In the genomic region with DNA sequence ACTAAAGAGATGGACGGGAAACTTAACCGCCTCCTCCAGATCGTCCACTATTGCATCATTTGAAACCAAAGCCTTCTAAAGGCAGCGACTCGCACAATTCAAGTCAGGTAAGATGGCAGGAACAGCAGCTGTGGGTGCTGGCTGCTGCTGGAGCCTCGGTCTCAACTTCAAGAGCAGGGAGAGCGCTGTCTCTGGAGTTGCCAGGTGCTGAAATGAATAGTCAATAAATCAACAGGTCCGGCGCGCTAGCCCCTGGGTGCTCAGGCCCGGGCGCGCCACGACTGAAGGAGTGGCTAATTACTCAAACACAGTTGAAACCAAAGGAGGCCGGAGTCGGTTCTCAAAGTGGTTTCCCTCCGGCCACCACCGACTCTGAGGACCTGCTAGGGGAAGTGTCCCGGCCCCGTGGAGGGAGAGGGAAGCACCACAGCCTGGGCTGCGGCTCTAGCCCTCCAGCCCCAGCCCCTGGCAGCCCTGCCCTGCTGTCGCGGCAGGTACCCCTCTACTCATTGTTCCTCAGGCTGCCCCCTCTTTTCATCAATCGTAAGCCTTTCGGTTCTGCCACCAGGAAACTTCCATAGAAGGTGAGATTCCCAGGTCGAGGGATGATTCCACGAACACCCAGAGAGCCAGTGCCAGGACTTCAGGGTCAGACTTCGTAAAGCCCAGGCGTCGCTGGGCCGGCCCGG, we compare ENCODE assay signal across 8 cellular contexts. TPM values are rescaled to one million over a fixed set of nuclear protein-coding genes. Genes with fewer than 3 reads are reported as not detected.
DNase-seq lines count a peak whose midpoint lies in the region; ATAC-seq and TF ChIP-seq lines count a peak whose summit lies in the region.

No MANE protein-coding gene starts in this region.

- H3K36me3 Mint-ChIP-seq in activated CD4-positive, alpha-beta T cell treated with anti-CD3 and anti-CD28 coated beads for 36 hours (ENCODE audit: low read depth), result peaks cover 16% of the 10 kb centered on the region

- POLR2A ChIA-PET in BJ (lab: Charles Lee), result no interaction called here
- POLR2A ChIA-PET in activated CD4-positive, alpha-beta T cell treated with anti-CD3 and anti-CD28 coated beads for 36 hours (lab: Charles Lee), result interaction anchor here (0.8 to 1.2 kb wide), 2 partner anchors 10 to 206 kb away, joined by 5 read pairs; no protein-coding TSS in a partner anchor

- peak overlapping the region in 1 of 2 experiments; percentile 61 for H2BK12ac ChIP-seq in mesenchymal stem cell (ENCODE audit: low read length in 2 of 2)

- 3% methylated on average over 32 of the region's 32 CpGs for WGBS in mesenchymal stem cell

- peaks cover 2% of the 10 kb centered on the region for H3K4me1 ChIP-seq in mesenchymal stem cell (ENCODE audit: control insufficient read depth, insufficient read depth, low read depth, low read length)

- H3K4me3 ChIP-seq in BJ (ENCODE audit: low read depth, low read length) (peak overlapping the region; percentile 79), mesenchymal stem cell (ENCODE audit: insufficient read depth in 1 of 2, low read depth in 1 of 2, low read length in 2 of 2) (peak overlapping the region; percentile 92 to 96)

- H3K79me1 ChIP-seq in mesenchymal stem cell (replicated peaks; ENCODE audit: low read length, poor library complexity, severe bottlenecking), result peaks cover 9% of the 10 kb centered on the region

- peak overlapping the region; percentile 89 for H3K9ac ChIP-seq in mesenchymal stem cell (ENCODE audit: low read length)

- H3K18ac ChIP-seq in mesenchymal stem cell (ENCODE audit: low read depth in 1 of 2, low read length in 2 of 2), result peak overlapping the region; percentile 89 to 90

- peak overlapping the region; percentile 91 for H2AFZ ChIP-seq in mesenchymal stem cell (ENCODE audit: low read depth, low read length)

- ATAC-seq in GM21619 (IDR thresholded peaks at IDR 0.05; ENCODE audit: unreplicated experiment) (peak; percentile 23), HG03108 (IDR thresholded peaks at IDR 0.05; ENCODE audit: unreplicated experiment) (no peak)
- ATAC-seq in activated CD4-positive, alpha-beta T cell treated with anti-CD3 and anti-CD28 coated beads for 36 hours, result peak; percentile 18

- TF ChIP-seq CTCF in BJ (IDR thresholded peaks at IDR 0.05; ENCODE audit: insufficient read depth, low read depth, low read length), result no peak

- peak overlapping the region; percentile 87 for H3K4me2 ChIP-seq in mesenchymal stem cell (ENCODE audit: low read length, poor library complexity, severe bottlenecking)

- no peaks in the 10 kb centered on the region for H3K27me3 Mint-ChIP-seq in activated CD4-positive, alpha-beta T cell treated with anti-CD3 and anti-CD28 coated beads for 36 hours

- no peak for DNase-seq in BJ (ENCODE audit: low read depth)
- DNase-seq in NCI-H146 treated with DMSO at 0.1 percent for 48 hours (lab: John Stamatoyannopoulos, UW; ENCODE audit: unreplicated experiment), result peak; percentile 89
- peak; percentile 68 for DNase-seq in activated CD4-positive, alpha-beta T cell treated with anti-CD3 and anti-CD28 coated beads for 36 hours
- DNase-seq in effector CD8-positive, alpha-beta T cell (lab: John Stamatoyannopoulos, UW), result peak; percentile 26
- peak; percentile 70 for DNase-seq in mesenchymal stem cell
- DNase-seq in superior temporal gyrus (ENCODE audit: extremely low spot score), result peak; percentile 40

- no peaks in the 10 kb centered on the region for H3K9me3 Mint-ChIP-seq in activated CD4-positive, alpha-beta T cell treated with anti-CD3 and anti-CD28 coated beads for 36 hours (ENCODE audit: low read depth)

- peak overlapping the region in 1 of 2 experiments; percentile 79 for H3K23ac ChIP-seq in mesenchymal stem cell (ENCODE audit: low read length in 2 of 2)

- no peaks in the 10 kb centered on the region for H3K9me3 ChIP-seq in mesenchymal stem cell (ENCODE audit: control insufficient read depth, low read length)

- H3K27ac Mint-ChIP-seq in activated CD4-positive, alpha-beta T cell treated with anti-CD3 and anti-CD28 coated beads for 36 hours, result peak overlapping the region; percentile 87

- peak overlapping the region; percentile 92 for H2BK5ac ChIP-seq in mesenchymal stem cell (ENCODE audit: low read depth, low read length, poor library complexity, severe bottlenecking)

- no peaks in the 10 kb centered on the region for H3K27me3 ChIP-seq in BJ (ENCODE audit: control insufficient read depth, insufficient read depth, low read length)
- no peaks in the 10 kb centered on the region for H3K27me3 ChIP-seq in mesenchymal stem cell (ENCODE audit: control insufficient read depth in 1 of 2, insufficient read depth in 1 of 2, low read length in 2 of 2)

- peaks cover 57% of the 10 kb centered on the region for H3K4me1 Mint-ChIP-seq in activated CD4-positive, alpha-beta T cell treated with anti-CD3 and anti-CD28 coated beads for 36 hours

- H3K4me3 Mint-ChIP-seq in activated CD4-positive, alpha-beta T cell treated with anti-CD3 and anti-CD28 coated beads for 36 hours, result peak overlapping the region; percentile 98

- intact Hi-C loops in activated CD4-positive, alpha-beta T cell treated with anti-CD3 and anti-CD28 coated beads for 36 hours (cut with DNase I, micrococcal nuclease), result loop anchor here (1.0 to 10.0 kb wide), 5 partner anchors 10 to 981 kb away; partner anchors contain the start of gene SNAPC3 (in 1 of the 2)

- H2BK15ac ChIP-seq in mesenchymal stem cell (ENCODE audit: low read depth, poor library complexity, severe bottlenecking), result peak overlapping the region; percentile 80

- peak overlapping the region; percentile 73 for H2BK120ac ChIP-seq in mesenchymal stem cell (ENCODE audit: low read depth, low read length)

- H4K91ac ChIP-seq in mesenchymal stem cell (ENCODE audit: low read length), result peak overlapping the region; percentile 89

- H3K14ac ChIP-seq in mesenchymal stem cell (ENCODE audit: low read length in 2 of 2), result peak overlapping the region in 1 of 2 experiments; percentile 53

- H4K8ac ChIP-seq in mesenchymal stem cell (ENCODE audit: low read length), result peak overlapping the region; percentile 82

- H3K27ac ChIP-seq in mesenchymal stem cell (ENCODE audit: low read length, poor library complexity, severe bottlenecking), result peak overlapping the region; percentile 76

- peak overlapping the region; percentile 11 to 81 for H3K4ac ChIP-seq in mesenchymal stem cell (ENCODE audit: low read depth in 1 of 2, low read length in 2 of 2)

- H2AK5ac ChIP-seq in mesenchymal stem cell (ENCODE audit: low read length, severe bottlenecking), result no peak overlapping the region

- CTCF ChIA-PET in BJ (lab: Yijun Ruan, JAX), result interaction anchor here (1.2 kb wide), 1 partner anchor 27 kb away, joined by 4 read pairs; no protein-coding TSS in a partner anchor
- CTCF ChIA-PET in activated CD4-positive, alpha-beta T cell treated with anti-CD3 and anti-CD28 coated beads for 36 hours (lab: Charles Lee), result interaction anchor here (1.2 to 2.5 kb wide), 3 partner anchors 12 to 27 kb away, joined by 3 to 11 read pairs (median 8); no protein-coding TSS in a partner anchor

- H3K36me3 ChIP-seq in BJ (ENCODE audit: control insufficient read depth, insufficient read depth, low read length) (no peaks in the 10 kb centered on the region), mesenchymal stem cell (ENCODE audit: control insufficient read depth in 1 of 2, insufficient read depth in 2 of 2, low read depth in 1 of 2, low read length in 2 of 2) (no peaks in the 10 kb centered on the region)

RNA-seq across cellular contexts. Expression of gene TTC39B, which starts 0.8 kb away (rescaled TPM):
- polyA plus RNA-seq in BJ (2011; rRNA removed), result 5.1 and 9.2 TPM in 2 replicates
- 9.3 and 9.6 TPM in 2 replicates for polyA minus RNA-seq in BJ (2011; rRNA and poly(A)+ RNA removed)
- total RNA-seq in activated CD4-positive, alpha-beta T cell treated with anti-CD3 and anti-CD28 coated beads for 36 hours, result 10 to 100 TPM; 26.4 to 34.4 TPM
- polyA plus RNA-seq in mesenchymal stem cell (2013, experiment 1 of 2), result 7.9 TPM
- polyA plus RNA-seq in mesenchymal stem cell (2013, experiment 2 of 2), result 7.9 TPM
